8 cellular contexts compared by ENCODE assay signal in the genomic region with DNA sequence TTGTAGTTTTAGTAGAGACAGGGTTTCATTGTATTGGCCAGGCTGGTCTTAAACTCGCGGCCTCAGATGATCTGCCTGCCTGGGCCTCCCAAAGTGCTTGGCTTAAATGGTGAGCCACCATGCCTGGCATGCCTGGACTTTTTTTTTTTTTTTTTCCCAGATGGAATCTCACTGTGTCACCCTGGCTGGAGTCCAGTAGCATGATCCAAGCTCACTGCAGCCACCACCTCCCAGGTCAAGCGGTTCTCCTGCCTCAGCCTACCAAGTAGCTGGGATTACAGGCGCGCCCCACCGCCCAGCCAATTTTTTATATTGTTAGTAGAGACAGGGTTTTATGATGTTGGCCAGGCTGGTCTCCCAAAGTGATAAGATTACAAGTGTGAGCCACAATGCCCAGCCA. TPM values are rescaled to one million over a fixed set of nuclear protein-coding genes. Genes with fewer than 3 reads are reported as not detected.
DNase-seq lines count a peak whose midpoint lies in the region; ATAC-seq and FAIRE-seq lines count a peak whose summit lies in the region.

No MANE protein-coding gene starts in this region.

- H3K9me3 Mint-ChIP-seq in activated T-cell treated with anti-CD3 and anti-CD28 coated beads, Interleukin-2, amount 50 U/mL, for 24 hours: no peaks in the 10 kb centered on the region

- FAIRE-seq in urothelium cell line (lab: Jason Lieb, UNC): no peak

- peak; percentile 91 for ATAC-seq in left colon
- no peak for ATAC-seq in HG03280 (IDR thresholded peaks at IDR 0.05; ENCODE audit: unreplicated experiment)
- ATAC-seq in GM21515 (IDR thresholded peaks at IDR 0.05; ENCODE audit: unreplicated experiment): no peak

- H3K27ac Mint-ChIP-seq in activated T-cell treated with anti-CD3 and anti-CD28 coated beads, Interleukin-2, amount 50 U/mL, for 24 hours: peak overlapping the region; percentile 50

- H3K36me3 Mint-ChIP-seq in activated T-cell treated with anti-CD3 and anti-CD28 coated beads, Interleukin-2, amount 50 U/mL, for 24 hours (ENCODE audit: low read depth): peaks cover 47% of the 10 kb centered on the region

- no peak overlapping the region for H3K4me3 Mint-ChIP-seq in activated T-cell treated with anti-CD3 and anti-CD28 coated beads, Interleukin-2, amount 50 U/mL, for 24 hours

- intact Hi-C loops in left colon (cut with DNase I, micrococcal nuclease): no loop called here

- DNase-seq in activated T-cell treated with anti-CD3 and anti-CD28 coated beads, Interleukin-2, amount 50 U/mL, for 24 hours: no peak
- DNase-seq in activated T-cell treated with anti-CD3 and anti-CD28 coated beads, Interleukin-2, amount 50 U/mL, for 1 hour: no peak
- DNase-seq in astrocyte of the hippocampus (ENCODE audit: low read depth, low spot score) (peak; percentile 91), left colon (peak; percentile 45 to 57), urothelium cell line (ENCODE audit: low spot score) (peak; percentile 56)
- DNase-seq in stimulated activated CD8-positive, alpha-beta memory T cell treated with anti-CD3 and anti-CD28 coated beads, Interleukin-4, amount 100 ng/mL, for 48 hours: no peak

- H3K4me1 Mint-ChIP-seq in activated T-cell treated with anti-CD3 and anti-CD28 coated beads, Interleukin-2, amount 50 U/mL, for 24 hours (ENCODE audit: low read depth): peaks cover 52% of the 10 kb centered on the region

- no peaks in the 10 kb centered on the region for H3K27me3 Mint-ChIP-seq in activated T-cell treated with anti-CD3 and anti-CD28 coated beads, Interleukin-2, amount 50 U/mL, for 24 hours

RNA-seq across cellular contexts. Expression of gene UBE2K, which starts 8.4 kb away (rescaled TPM):
- 10 to 100 TPM; 83.5 to 92.1 TPM for total RNA-seq in left colon

Comparison
In these comparisons a context has a peak if more than half of its experiments do, and no peak if none do; other contexts are left out.
1. DNase-seq: peak in astrocyte of the hippocampus (single experiment), left colon (2 of 2) and urothelium cell line (single experiment); none in activated T-cell treated with anti-CD3 and anti-CD28 coated beads, Interleukin-2, amount 50 U/mL, for 24 hours (single experiment), activated T-cell treated with anti-CD3 and anti-CD28 coated beads, Interleukin-2, amount 50 U/mL, for 1 hour (single experiment) and stimulated activated CD8-positive, alpha-beta memory T cell treated with anti-CD3 and anti-CD28 coated beads, Interleukin-4, amount 100 ng/mL, for 48 hours (single experiment).